Comparison of ENCODE assay signal across 22 cellular contexts in the genomic region with DNA sequence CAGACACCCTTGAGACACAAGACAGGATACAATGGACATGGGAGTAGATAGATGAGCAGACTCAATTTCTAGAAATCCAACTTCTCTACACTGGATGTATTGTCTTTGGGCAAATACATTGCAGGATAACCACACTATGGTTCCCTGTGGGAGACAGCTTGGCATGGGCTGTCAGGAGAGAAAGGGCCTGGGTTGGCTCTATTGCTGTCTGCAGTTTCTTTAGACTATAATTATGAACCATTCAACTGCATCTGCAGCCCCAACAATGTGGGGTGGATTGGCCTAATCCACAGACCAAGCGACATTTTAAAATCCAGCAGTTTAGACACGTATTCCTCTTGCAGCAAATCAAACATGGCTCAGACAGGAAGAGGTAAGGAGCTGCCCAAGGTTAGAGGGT.
DNase-seq lines count a peak whose midpoint lies in the region; ATAC-seq and TF ChIP-seq lines count a peak whose summit lies in the region.
"Had no signal": no experiment of that assay in that cellular context is flagged by ENCODE, and none has a peak within 500 bp of the region (broad histone marks: within the 10 kb centered on the region; RNA-seq: fewer than 3 reads in every experiment).

No MANE protein-coding gene starts in this region.

- no peaks in the 10 kb centered on the region for H3K27me3 ChIP-seq in DND-41 (ENCODE audit: insufficient read depth, low read length, poor library complexity)
- H3K27me3 ChIP-seq: body of pancreas, sigmoid colon, thyroid gland had no signal

- H3K4me2 ChIP-seq in DND-41 (ENCODE audit: insufficient read depth, low read length) = peak overlapping the region; percentile 48

- peaks cover 10% of the 10 kb centered on the region for H3K79me2 ChIP-seq in DND-41 (ENCODE audit: insufficient read depth, low read length)

- no peaks in the 10 kb centered on the region for H4K20me1 ChIP-seq in DND-41 (ENCODE audit: insufficient read depth, low read length)

- H2AFZ ChIP-seq in DND-41 (ENCODE audit: low read depth, low read length) = peak overlapping the region; percentile 34; the same call in 1 of the 2 replicates
- H2AFZ ChIP-seq: GM23338 had no signal

- POLR2A ChIA-PET in activated CD4-positive, alpha-beta T cell treated with anti-CD3 and anti-CD28 coated beads, Interleukin-2, amount 10 ng/mL, durations not matched to agents 7 days and 5 days (lab: Charles Lee) = no interaction called here

- no peak overlapping the region for H3K4me3 ChIP-seq in DND-41 (ENCODE audit: low read depth in 1 of 2, low read length in 2 of 2)
- H3K4me3 ChIP-seq: body of pancreas, GM12878, GM23338, sigmoid colon, thyroid gland had no signal

- peaks cover 67% of the 10 kb centered on the region for H3K4me1 Mint-ChIP-seq in activated CD4-positive, alpha-beta T cell treated with anti-CD3 and anti-CD28 coated beads, Interleukin-2, amount 10 ng/mL, durations not matched to agents 7 days and 5 days
- H3K4me1 Mint-ChIP-seq in activated T-helper 17 cell treated with anti-CD3 and anti-CD28 coated beads, Interleukin-2, amount 50 U/mL, for 72 hours = peaks cover 53% of the 10 kb centered on the region
- H3K4me1 Mint-ChIP-seq in natural killer cell = peaks cover 50 to 59% of the 10 kb centered on the region in 2 donors

- no peak for DNase-seq in activated CD4-positive, alpha-beta T cell treated with anti-CD3 and anti-CD28 coated beads, Interleukin-2, amount 10 ng/mL, durations not matched to agents 7 days and 5 days
- DNase-seq in activated CD4-positive, alpha-beta T cell treated with anti-CD3 and anti-CD28 coated beads for 48 hours = no peak
- DNase-seq in DND-41 = no peak
- no peak for DNase-seq in natural killer cell
- no peak for DNase-seq in GM20000 (ENCODE audit: low spot score)
- no peak for DNase-seq in KG1 (lab: John Stamatoyannopoulos, UW)
- DNase-seq: ACHN; activated B cell treated with CpG ODN at 0.5 μM for 24 hours; body of pancreas; left colon; NCI-H187; NCI-H345; NK-92 treated with Interleukin-12 subunit alpha and Interleukin-12 subunit beta, amount 100 ng/mL, for 24 hours; posterior cingulate gyrus; sigmoid colon; T-helper 9 cell; thyroid gland had no signal

- peak overlapping the region; percentile 66 for H3K9ac ChIP-seq in DND-41 (ENCODE audit: low read depth, low read length)

- H3K4me1 ChIP-seq in DND-41 (ENCODE audit: insufficient read depth, low read length) = peaks cover 62% of the 10 kb centered on the region

- H3K9me3 ChIP-seq in DND-41 (ENCODE audit: insufficient read depth, low read length, severe bottlenecking) = no peaks in the 10 kb centered on the region
- H3K9me3 ChIP-seq: body of pancreas, sigmoid colon, thyroid gland had no signal

- H3K9me3 Mint-ChIP-seq in activated CD4-positive, alpha-beta T cell treated with anti-CD3 and anti-CD28 coated beads, Interleukin-2, amount 10 ng/mL, durations not matched to agents 7 days and 5 days = no peaks in the 10 kb centered on the region
- H3K9me3 Mint-ChIP-seq in activated T-helper 17 cell treated with anti-CD3 and anti-CD28 coated beads, Interleukin-2, amount 50 U/mL, for 72 hours = no peaks in the 10 kb centered on the region
- H3K9me3 Mint-ChIP-seq in natural killer cell = no peaks in the 10 kb centered on the region
- H3K9me3 Mint-ChIP-seq: activated B cell treated with CpG ODN at 0.5 μM for 24 hours, GM23338 had no signal

- intact Hi-C loops in natural killer cell (cut with micrococcal nuclease) = loop anchor here (5.0 to 10.0 kb wide), 4 partner anchors 168 to 490 kb away; a partner anchor contains a TSS

- H3K36me3 ChIP-seq in DND-41 (ENCODE audit: insufficient read depth, low read length) = no peaks in the 10 kb centered on the region
- H3K36me3 ChIP-seq: sigmoid colon, thyroid gland had no signal

- CTCF ChIA-PET in activated CD4-positive, alpha-beta T cell treated with anti-CD3 and anti-CD28 coated beads, Interleukin-2, amount 10 ng/mL, durations not matched to agents 7 days and 5 days (lab: Charles Lee) = interaction anchor here (0.8 to 3.1 kb wide), 5 partner anchors 9 to 23 kb away, joined by 3 to 11 read pairs (median 4); no protein-coding TSS in a partner anchor

- H3K27ac ChIP-seq in DND-41 (ENCODE audit: low read length) = peak overlapping the region; percentile 93
- H3K27ac ChIP-seq: body of pancreas, C4-2B, thyroid gland had no signal

- H3K4me3 Mint-ChIP-seq in activated CD4-positive, alpha-beta T cell treated with anti-CD3 and anti-CD28 coated beads, Interleukin-2, amount 10 ng/mL, durations not matched to agents 7 days and 5 days = no peak overlapping the region
- H3K4me3 Mint-ChIP-seq in activated T-helper 17 cell treated with anti-CD3 and anti-CD28 coated beads, Interleukin-2, amount 50 U/mL, for 72 hours = peak overlapping the region; percentile 99
- no peak overlapping the region for H3K4me3 Mint-ChIP-seq in natural killer cell
- H3K4me3 Mint-ChIP-seq: activated B cell treated with CpG ODN at 0.5 μM for 24 hours, GM23338 had no signal

- TF ChIP-seq CTCF in DND-41 (IDR thresholded peaks at IDR 0.05; ENCODE audit: borderline replicate concordance, extremely low read depth, low read length, poor library complexity, severe bottlenecking) = no peak
- no peak for TF ChIP-seq CTCF in natural killer cell (IDR thresholded peaks at IDR 0.05)
- TF ChIP-seq CTCF in GM20000 (IDR thresholded peaks at IDR 0.05; ENCODE audit: extremely low read depth, missing control alignments) = no peak

- no peaks in the 10 kb centered on the region for H3K27me3 Mint-ChIP-seq in activated CD4-positive, alpha-beta T cell treated with anti-CD3 and anti-CD28 coated beads, Interleukin-2, amount 10 ng/mL, durations not matched to agents 7 days and 5 days
- H3K27me3 Mint-ChIP-seq in activated T-helper 17 cell treated with anti-CD3 and anti-CD28 coated beads, Interleukin-2, amount 50 U/mL, for 72 hours = no peaks in the 10 kb centered on the region
- peaks cover 0 to 4% of the 10 kb centered on the region in 2 donors for H3K27me3 Mint-ChIP-seq in natural killer cell (ENCODE audit: low read depth in 2 of 2)
- H3K27me3 Mint-ChIP-seq: activated B cell treated with CpG ODN at 0.5 μM for 24 hours had no signal

- H3K27ac Mint-ChIP-seq in activated CD4-positive, alpha-beta T cell treated with anti-CD3 and anti-CD28 coated beads, Interleukin-2, amount 10 ng/mL, durations not matched to agents 7 days and 5 days = peak overlapping the region; percentile 93
- peak overlapping the region; percentile 100 for H3K27ac Mint-ChIP-seq in activated T-helper 17 cell treated with anti-CD3 and anti-CD28 coated beads, Interleukin-2, amount 50 U/mL, for 72 hours
- H3K27ac Mint-ChIP-seq in natural killer cell = peak overlapping the region; percentile 98 to 99
- H3K27ac Mint-ChIP-seq: GM23338 had no signal

- H3K36me3 Mint-ChIP-seq in activated CD4-positive, alpha-beta T cell treated with anti-CD3 and anti-CD28 coated beads, Interleukin-2, amount 10 ng/mL, durations not matched to agents 7 days and 5 days (ENCODE audit: low read depth) = peaks cover 7% of the 10 kb centered on the region
- peaks cover 21% of the 10 kb centered on the region for H3K36me3 Mint-ChIP-seq in activated T-helper 17 cell treated with anti-CD3 and anti-CD28 coated beads, Interleukin-2, amount 50 U/mL, for 72 hours (ENCODE audit: low read depth)
- no peaks in the 10 kb centered on the region for H3K36me3 Mint-ChIP-seq in natural killer cell

- ATAC-seq in DND-41 (ENCODE audit: insufficient read depth, low read depth) (no peak), natural killer cell (no peak), HG02852 (IDR thresholded peaks at IDR 0.05; ENCODE audit: unreplicated experiment) (no peak)
- no peak for ATAC-seq in activated T-helper 17 cell treated with anti-CD3 and anti-CD28 coated beads, Interleukin-2, amount 50 U/mL, for 72 hours (replicated peaks)
- ATAC-seq: body of pancreas, GM12878, GM23338, left colon had no signal
